In the genomic region with DNA sequence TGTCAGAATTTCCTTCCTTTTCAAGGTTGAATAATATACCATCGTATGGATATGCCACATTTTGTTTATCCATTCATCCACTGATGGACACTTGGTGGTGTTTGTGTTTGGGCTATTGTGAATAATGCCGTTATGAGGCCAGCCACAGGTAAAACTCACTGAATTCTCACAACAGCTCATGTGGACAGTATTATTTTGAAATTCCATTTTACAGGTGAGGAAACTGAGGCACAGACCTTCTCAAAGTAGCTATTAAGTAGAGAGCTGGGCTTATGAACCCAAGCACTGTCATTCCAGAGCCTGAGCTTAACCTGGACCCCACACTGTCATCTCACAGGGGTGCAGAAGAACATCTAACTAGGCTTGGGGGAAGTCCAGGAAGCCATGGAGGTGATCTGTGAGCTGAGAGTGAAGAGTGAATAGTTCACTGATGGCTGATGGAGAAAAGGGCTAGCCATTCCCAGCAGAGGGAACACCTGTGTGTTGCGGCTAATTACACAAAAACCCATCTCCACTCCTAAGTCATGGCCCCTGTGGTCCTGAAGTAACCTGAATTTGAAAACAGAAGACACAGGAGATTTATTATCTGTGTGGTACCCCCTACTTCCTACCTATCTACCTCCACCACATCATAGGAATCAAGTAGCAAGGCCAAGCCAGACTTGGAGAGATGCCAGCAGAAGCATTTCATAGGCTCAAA, we compare ENCODE assay signal across 25 cellular contexts. TPM values are rescaled to one million over a fixed set of nuclear protein-coding genes. Genes with fewer than 3 reads are reported as not detected.
A peak's percentile ranks its signal among the peaks of the same experiment; 100 is the strongest.
DNase-seq lines count a peak whose midpoint lies in the region; ATAC-seq and TF ChIP-seq lines count a peak whose summit lies in the region.
"Had no signal": no experiment of that assay in that cellular context is flagged by ENCODE, and none has a peak within 500 bp of the region (broad histone marks: within the 10 kb centered on the region; RNA-seq: fewer than 3 reads in every experiment).

No MANE protein-coding gene starts in this region.

- TF ChIP-seq CTCF in heart left ventricle (IDR thresholded peaks at IDR 0.05) (no peak), esophagus muscularis mucosa (IDR thresholded peaks at IDR 0.05) (no peak), omental fat pad (IDR thresholded peaks at IDR 0.05) (no peak)

- no peak for TF ChIP-seq EP300 in esophagus muscularis mucosa (IDR thresholded peaks at IDR 0.05)

- H3K27me3 ChIP-seq in heart left ventricle = no peaks in the 10 kb centered on the region
- no peaks in the 10 kb centered on the region for H3K27me3 ChIP-seq in esophagus muscularis mucosa
- no peaks in the 10 kb centered on the region for H3K27me3 ChIP-seq in aorta (ENCODE audit: control insufficient read depth in 1 of 2, insufficient read depth in 2 of 2, low read length in 1 of 2)
- no peaks in the 10 kb centered on the region for H3K27me3 ChIP-seq in CD8-positive, alpha-beta memory T cell (ENCODE audit: insufficient read depth, low read length, poor library complexity, severe bottlenecking)
- 0 out of 2 replicates have a peak, but pooled peaks cover 3% of the 10 kb centered on the region for H3K27me3 ChIP-seq in SJCRH30
- H3K27me3 ChIP-seq: stomach had no signal

- H3K36me3 Mint-ChIP-seq in CD8-positive, alpha-beta memory T cell = no peaks in the 10 kb centered on the region
- H3K36me3 Mint-ChIP-seq: activated naive CD8-positive, alpha-beta T cell treated with anti-CD3 and anti-CD28 coated beads, Interleukin-2, amount 10 ng/mL, durations not matched to agents 7 days and 5 days; mesothelial cell of epicardium; naive B cell; type B pancreatic cell had no signal

- H3K36me3 ChIP-seq in heart left ventricle = peaks cover 0 to 8% (median 0%) of the 10 kb centered on the region in 9 donors
- H3K36me3 ChIP-seq in esophagus muscularis mucosa = peaks cover 0 to 13% (median under 1%) of the 10 kb centered on the region in 4 donors
- H3K36me3 ChIP-seq in aorta (ENCODE audit: control insufficient read depth in 1 of 2, insufficient read depth in 2 of 2, low read length in 1 of 2) = peaks cover 0 to 2% of the 10 kb centered on the region in 2 donors
- H3K36me3 ChIP-seq in CD8-positive, alpha-beta memory T cell (ENCODE audit: insufficient read depth, low read length) = no peaks in the 10 kb centered on the region
- no peaks in the 10 kb centered on the region for H3K36me3 ChIP-seq in SJCRH30
- H3K36me3 ChIP-seq: stomach had no signal

- POLR2A ChIA-PET in CD8-positive, alpha-beta memory T cell (lab: Charles Lee) = no interaction called here

- ATAC-seq in heart left ventricle = no peak
- no peak for ATAC-seq in left cardiac atrium
- no peak for ATAC-seq in omental fat pad (ENCODE audit: low FRiP score)
- no peak for ATAC-seq in aorta (ENCODE audit: low FRiP score)
- no peak for ATAC-seq in GM18861 (IDR thresholded peaks at IDR 0.05; ENCODE audit: unreplicated experiment)
- ATAC-seq: HCT116 had no signal

- no peak overlapping the region for H3K27ac Mint-ChIP-seq in CD8-positive, alpha-beta memory T cell
- H3K27ac Mint-ChIP-seq: activated naive CD8-positive, alpha-beta T cell treated with anti-CD3 and anti-CD28 coated beads, Interleukin-2, amount 10 ng/mL, durations not matched to agents 7 days and 5 days; type B pancreatic cell had no signal

- H3K4me3 ChIP-seq in heart left ventricle = no peak overlapping the region
- H3K4me3 ChIP-seq in esophagus muscularis mucosa = no peak overlapping the region
- no peak overlapping the region for H3K4me3 ChIP-seq in aorta (ENCODE audit: low read length in 2 of 2)
- H3K4me3 ChIP-seq in CD8-positive, alpha-beta memory T cell (ENCODE audit: low read length) = no peak overlapping the region
- no peak overlapping the region for H3K4me3 ChIP-seq in SJCRH30
- H3K4me3 ChIP-seq: psoas muscle, SK-N-MC, stomach had no signal

- DNase-seq in heart left ventricle (no peak), left cardiac atrium (no peak), esophagus muscularis mucosa (ENCODE audit: extremely low spot score) (no peak), omental fat pad (ENCODE audit: low spot score) (peak; percentile 60), aorta (no peak), SJCRH30 (no peak)
- no peak for DNase-seq in CD8-positive, alpha-beta memory T cell
- DNase-seq: activated CD4-positive, alpha-beta T cell treated with anti-CD3 and anti-CD28 coated beads for 1 hour; activated naive CD8-positive, alpha-beta T cell treated with anti-CD3 and anti-CD28 coated beads, Interleukin-2, amount 10 ng/mL, durations not matched to agents 7 days and 5 days; activated T-cell treated with anti-CD3 and anti-CD28 coated beads for 4 hours; Caco-2; effector CD8-positive, alpha-beta T cell; naive B cell; NCI-H1417 treated with DMSO at 0.1 percent for 48 hours; NCI-H446; NCI-H82; psoas muscle; RPMI8226; stomach; T-helper 2 cell had no signal

- H3K4me1 Mint-ChIP-seq in CD8-positive, alpha-beta memory T cell = peaks cover 0 to 3% (median 1%) of the 10 kb centered on the region in 3 donors
- H3K4me1 Mint-ChIP-seq: activated naive CD8-positive, alpha-beta T cell treated with anti-CD3 and anti-CD28 coated beads, Interleukin-2, amount 10 ng/mL, durations not matched to agents 7 days and 5 days had no signal

- peaks cover 0 to 6% (median 0%) of the 10 kb centered on the region in 12 donors for H3K9me3 ChIP-seq in heart left ventricle
- no peaks in the 10 kb centered on the region for H3K9me3 ChIP-seq in esophagus muscularis mucosa
- no peaks in the 10 kb centered on the region for H3K9me3 ChIP-seq in aorta (ENCODE audit: control insufficient read depth, low read length)
- H3K9me3 ChIP-seq in CD8-positive, alpha-beta memory T cell (ENCODE audit: low read length) = no peaks in the 10 kb centered on the region
- 0 out of 2 replicates have a peak, but pooled peaks cover 3% of the 10 kb centered on the region for H3K9me3 ChIP-seq in SJCRH30 (replicated peaks)
- H3K9me3 ChIP-seq: Caco-2, psoas muscle, stomach had no signal

- no peak overlapping the region for H3K4me3 Mint-ChIP-seq in CD8-positive, alpha-beta memory T cell
- H3K4me3 Mint-ChIP-seq: activated naive CD8-positive, alpha-beta T cell treated with anti-CD3 and anti-CD28 coated beads, Interleukin-2, amount 10 ng/mL, durations not matched to agents 7 days and 5 days; mesothelial cell of epicardium; naive B cell; type B pancreatic cell had no signal

- peaks cover 3 to 26% of the 10 kb centered on the region in 2 donors for H3K27me3 Mint-ChIP-seq in CD8-positive, alpha-beta memory T cell

- intact Hi-C loops in heart left ventricle (cut with DNase I) = no loop called here
- intact Hi-C loops in left cardiac atrium (cut with DNase I) = no loop called here
- intact Hi-C loops in esophagus muscularis mucosa (cut with DNase I) = no loop called here
- intact Hi-C loops in aorta (cut with DNase I) = loop anchor here in 1 of 2 donors (5.0 kb wide), 2 partner anchors 92 to 152 kb away; a partner anchor contains a TSS

- CTCF ChIA-PET in CD8-positive, alpha-beta memory T cell (lab: Charles Lee) = interaction anchor here (0.8 to 1.4 kb wide), 2 partner anchors 11 to 20 kb away, joined by 3 to 4 read pairs; no protein-coding TSS in a partner anchor

- H3K27ac ChIP-seq in heart left ventricle (peak overlapping the region in 7 of 12 donors; percentile 5 to 74 (median 25)), esophagus muscularis mucosa (replicated peaks in 1 of 4) (peak overlapping the region; percentile 54 to 68 (median 60)), aorta (ENCODE audit: low read depth in 1 of 2, low read length in 2 of 2) (peak overlapping the region; percentile 81), SJCRH30 (no peak overlapping the region)
- no peak overlapping the region for H3K27ac ChIP-seq in CD8-positive, alpha-beta memory T cell (ENCODE audit: low read depth, low read length)
- H3K27ac ChIP-seq: psoas muscle, SK-N-MC had no signal

- H3K4me1 ChIP-seq in heart left ventricle (peaks cover 0 to 81% (median 53%) of the 10 kb centered on the region in 12 donors), esophagus muscularis mucosa (peaks cover 62 to 93% (median 91%) of the 10 kb centered on the region in 4 donors), aorta (ENCODE audit: control insufficient read depth in 1 of 2, insufficient read depth in 2 of 2, low read length in 2 of 2) (peaks cover 8 to 13% of the 10 kb centered on the region in 2 donors), SJCRH30 (no peaks in the 10 kb centered on the region)
- no peaks in the 10 kb centered on the region for H3K4me1 ChIP-seq in CD8-positive, alpha-beta memory T cell (ENCODE audit: insufficient read depth, low read length)

- 95 to 98% (median 97%) methylated on average over 3 of the region's 3 CpGs for WGBS in heart left ventricle, 4 donors
- WGBS in esophagus muscularis mucosa = 100% methylated on average over 3 of the region's 3 CpGs
- 97 to 98% methylated on average over 3 of the region's 3 CpGs for WGBS in aorta, 2 donors

- TF ChIP-seq POLR2A in heart left ventricle (IDR thresholded peaks at IDR 0.05) = no peak
- no peak for TF ChIP-seq POLR2A in esophagus muscularis mucosa (IDR thresholded peaks at IDR 0.05; ENCODE audit: low read depth)

- H3K9me3 Mint-ChIP-seq in CD8-positive, alpha-beta memory T cell = no peaks in the 10 kb centered on the region
- H3K9me3 Mint-ChIP-seq: activated naive CD8-positive, alpha-beta T cell treated with anti-CD3 and anti-CD28 coated beads, Interleukin-2, amount 10 ng/mL, durations not matched to agents 7 days and 5 days; type B pancreatic cell had no signal

RNA-seq across cellular contexts. Expression of a gene that starts 8.7 kb away (rescaled TPM):
- total RNA-seq in heart left ventricle (10 to 100 TPM; 11.7 to 88.1 (median 29.6) TPM), left cardiac atrium (10 to 100 TPM; 47.7 to 94.5 TPM), esophagus muscularis mucosa (100 to 1,000 TPM; 113 to 192 (median 174) TPM), omental fat pad (100 to 1,000 TPM; 156 to 545 (median 222) TPM), aorta (100 to 1,000 TPM in 1 of 2 donors, 10 to 100 TPM in 1; 83.0 to 131 TPM)
- polyA plus RNA-seq in heart left ventricle (10 to 100 TPM; 15.7 to 27.9 TPM), aorta (100 to 1,000 TPM in 1 of 2 donors, 10 to 100 TPM in 1; 76.7 to 105 TPM)
- under 1 TPM in 1 of 2 experiments, not detected in 1; 0.18 TPM for total RNA-seq in CD8-positive, alpha-beta memory T cell
- 0.08 TPM for polyA plus RNA-seq in CD8-positive, alpha-beta memory T cell
- total RNA-seq in SJCRH30 (2014; rRNA removed; shearing (Covaris generic)) = 0.08 and 0.24 TPM in 2 replicates

RNA-seq across cellular contexts. Expression of a gene that starts 10.6 kb away (rescaled TPM):
- total RNA-seq in heart left ventricle = 1 to 10 TPM; 2.4 to 6.0 (median 3.1) TPM
- polyA plus RNA-seq in heart left ventricle = 1 to 10 TPM; 1.3 to 2.4 TPM
- total RNA-seq in left cardiac atrium = 1 to 10 TPM; 3.9 to 5.1 TPM
- total RNA-seq in esophagus muscularis mucosa = 10 to 100 TPM in 3 of 4 donors, 1 to 10 TPM in 1; 8.4 to 31.1 (median 20.2) TPM
- 10 to 100 TPM; 11.0 to 30.9 (median 18.9) TPM for total RNA-seq in omental fat pad
- 10 to 100 TPM; 20.2 to 22.2 TPM for total RNA-seq in aorta
- polyA plus RNA-seq in aorta = 10 to 100 TPM in 1 of 2 donors, 1 to 10 TPM in 1; 3.1 to 26.1 TPM
- total RNA-seq in CD8-positive, alpha-beta memory T cell = 1 to 10 TPM; 2.4 to 2.6 TPM
- 1.0 TPM for polyA plus RNA-seq in CD8-positive, alpha-beta memory T cell
- total RNA-seq in SJCRH30 (2014; rRNA removed; shearing (Covaris generic)) = not detected in 2 replicates

Comparison
In these comparisons a context has a peak if more than half of its experiments do, and no peak if none do; other contexts are left out.
1. H3K27ac ChIP-seq: peak in heart left ventricle (7 of 12), esophagus muscularis mucosa (4 of 4) and aorta (2 of 2); none in CD8-positive, alpha-beta memory T cell (single experiment) and SJCRH30 (single experiment).
2. RNA of a gene that starts 8.7 kb away (total RNA-seq): 156 to 545 TPM in omental fat pad, 113 to 192 TPM in esophagus muscularis mucosa, 83.0 to 131 TPM in aorta, 47.7 to 94.5 TPM in left cardiac atrium and 11.7 to 88.1 TPM in heart left ventricle; 0.08 to 0.24 TPM in SJCRH30 and 0.18 TPM in CD8-positive, alpha-beta memory T cell; every median in the first group is over 10 times any median in the second.